ENCODE assay signal across 10 cellular contexts in genomic region chr3:42263354-42264346, GRCh38. TPM values are rescaled to one million over a fixed set of nuclear protein-coding genes. Genes with fewer than 3 reads are reported as not detected.
A peak's percentile ranks its signal among the peaks of the same experiment; 100 is the strongest.
DNase-seq lines count a peak whose midpoint lies in the region; ATAC-seq, FAIRE-seq and TF ChIP-seq lines count a peak whose summit lies in the region.
"Had no signal": no experiment of that assay in that cellular context is flagged by ENCODE, and none has a peak within 500 bp of the region (broad histone marks: within the 10 kb centered on the region; RNA-seq: fewer than 3 reads in every experiment).

No MANE protein-coding gene starts in this region.

- no peak for TF ChIP-seq POLR2A in H54 (IDR thresholded peaks at IDR 0.05; ENCODE audit: low read depth, low read length)

- H3K4me3 ChIP-seq in ACC112 (ENCODE audit: low read depth, low read length) (peak overlapping the region; percentile 38; the same call in 1 of the 2 replicates), ascending aorta (peak overlapping the region; percentile 21 to 38), mesenchymal stem cell (ENCODE audit: insufficient read depth in 1 of 2, low read depth in 1 of 2, low read length in 2 of 2) (peak overlapping the region in 1 of 2 experiments; percentile 69)

- H3K4ac ChIP-seq in H9 (ENCODE audit: low read depth, low read length) (no peak overlapping the region), mesenchymal stem cell (ENCODE audit: low read depth in 1 of 2, low read length in 2 of 2) (no peak overlapping the region)

- H3K27ac Mint-ChIP-seq in H9, result no peak overlapping the region

- no CpG with 5 or more reads among the region's 56 CpGs for WGBS in H9 (ENCODE audit: extremely low coverage, insufficient read length, low lambda C conversion rate)
- WGBS in mesenchymal stem cell, result 20% methylated on average over 50 of the region's 56 CpGs

- H3K9me3 Mint-ChIP-seq in H9, result peaks cover 4 to 5% of the 10 kb centered on the region in 2 experiments; a peak in 3 of 5 replicates
- H3K9me3 Mint-ChIP-seq: neural crest cell had no signal

- H3K79me2 ChIP-seq in ACC112 (ENCODE audit: control insufficient read depth, insufficient read depth, low read length, unreplicated experiment), result no peaks in the 10 kb centered on the region
- H3K79me2 ChIP-seq in H9 (ENCODE audit: insufficient read depth, low read length), result no peaks in the 10 kb centered on the region

- FAIRE-seq in H54 (lab: Jason Lieb, UNC), result no peak

- H2AK5ac ChIP-seq in H9 (ENCODE audit: insufficient read length, low read length) (no peak overlapping the region), mesenchymal stem cell (ENCODE audit: low read length, severe bottlenecking) (no peak overlapping the region)

- H4K91ac ChIP-seq in H9 (ENCODE audit: insufficient read length, low read depth, low read length), result no peak overlapping the region
- no peak overlapping the region for H4K91ac ChIP-seq in mesenchymal stem cell (ENCODE audit: low read length)

- H3K36me3 ChIP-seq in ACC112 (ENCODE audit: insufficient read depth, low read length), result no peaks in the 10 kb centered on the region
- H3K36me3 ChIP-seq in ascending aorta, result no peaks in the 10 kb centered on the region
- no peaks in the 10 kb centered on the region for H3K36me3 ChIP-seq in mesenchymal stem cell (ENCODE audit: control insufficient read depth in 1 of 2, insufficient read depth in 2 of 2, low read depth in 1 of 2, low read length in 2 of 2)

- H3K79me1 ChIP-seq in H9 (ENCODE audit: insufficient read depth, low read depth, low read length, poor library complexity, severe bottlenecking), result no peaks in the 10 kb centered on the region
- H3K79me1 ChIP-seq in mesenchymal stem cell (replicated peaks; ENCODE audit: low read length, poor library complexity, severe bottlenecking), result no peaks in the 10 kb centered on the region

- H4K8ac ChIP-seq in H9 (replicated peaks; ENCODE audit: insufficient read length, low read depth, low read length) (no peak overlapping the region), mesenchymal stem cell (ENCODE audit: low read length) (no peak overlapping the region)

- H4K5ac ChIP-seq in H9 (ENCODE audit: insufficient read length, low read depth, low read length), result no peak overlapping the region

- H3K4me1 ChIP-seq in ACC112 (ENCODE audit: control insufficient read depth, insufficient read depth, low read length, unreplicated experiment) (peaks cover 6% of the 10 kb centered on the region), H9 (ENCODE audit: insufficient read depth, low read length) (no peaks in the 10 kb centered on the region), ascending aorta (no peaks in the 10 kb centered on the region), mesenchymal stem cell (ENCODE audit: control insufficient read depth, insufficient read depth, low read depth, low read length) (peaks cover 6% of the 10 kb centered on the region)

- TF ChIP-seq CTCF in H9 (conservative IDR thresholded peaks at IDR 0.05) (peak; percentile 38; the same call in 1 of the 3 replicates), ascending aorta (IDR thresholded peaks at IDR 0.05) (no peak)

- H3K23me2 ChIP-seq in H9 (ENCODE audit: insufficient read length, low read depth, low read length, poor library complexity, severe bottlenecking), result peaks cover 6% of the 10 kb centered on the region

- H2BK20ac ChIP-seq in H9 (ENCODE audit: low read depth, low read length, poor library complexity, severe bottlenecking), result no peak overlapping the region

- no peak overlapping the region for H2BK5ac ChIP-seq in H9 (ENCODE audit: insufficient read length, low read length)
- no peak overlapping the region for H2BK5ac ChIP-seq in mesenchymal stem cell (ENCODE audit: low read depth, low read length, poor library complexity, severe bottlenecking)

- no peak overlapping the region for H3K56ac ChIP-seq in H9 (ENCODE audit: insufficient read length, low read depth, low read length)

- H2BK120ac ChIP-seq in H9 (ENCODE audit: low read depth, low read length, poor library complexity, severe bottlenecking), result no peak overlapping the region
- H2BK120ac ChIP-seq in mesenchymal stem cell (ENCODE audit: low read depth, low read length), result no peak overlapping the region

- H3K27ac ChIP-seq in ACC112 (ENCODE audit: low read depth, low read length) (no peak overlapping the region), H9 (ENCODE audit: insufficient read length, low read depth, low read length) (no peak overlapping the region), ascending aorta (no peak overlapping the region), mesenchymal stem cell (ENCODE audit: low read length, poor library complexity, severe bottlenecking) (no peak overlapping the region)

- no peaks in the 10 kb centered on the region for H4K20me1 ChIP-seq in H9 (ENCODE audit: control insufficient read depth, insufficient read depth, insufficient read length)

- H3K27me3 ChIP-seq in ACC112 (ENCODE audit: insufficient read depth, low read length) (peaks cover 76% of the 10 kb centered on the region), H9 (ENCODE audit: insufficient read depth, low read length) (peaks cover 14% of the 10 kb centered on the region; the same call in 1 of the 2 replicates), ascending aorta (peaks cover 13% of the 10 kb centered on the region), mesenchymal stem cell (ENCODE audit: control insufficient read depth in 1 of 2, insufficient read depth in 1 of 2, low read length in 2 of 2) (peaks cover 44 to 48% of the 10 kb centered on the region in 2 experiments)

- no peak overlapping the region for H2AFZ ChIP-seq in ACC112 (ENCODE audit: low read length, unreplicated experiment)
- H2AFZ ChIP-seq in H9 (ENCODE audit: low read length), result no peak overlapping the region
- no peak overlapping the region for H2AFZ ChIP-seq in mesenchymal stem cell (ENCODE audit: low read depth, low read length)

- H3K4me3 Mint-ChIP-seq in H9, result peak overlapping the region; percentile 52 to 72
- H3K4me3 Mint-ChIP-seq: neural crest cell had no signal

- no peak for ATAC-seq in GM21423 (IDR thresholded peaks at IDR 0.05; ENCODE audit: unreplicated experiment)
- ATAC-seq in HG03457 (IDR thresholded peaks at IDR 0.05; ENCODE audit: unreplicated experiment), result no peak

- no peak overlapping the region for H3T11ph ChIP-seq in H9 (ENCODE audit: low read length)

- H2BK12ac ChIP-seq in H9 (ENCODE audit: insufficient read length, low read depth, low read length) (no peak overlapping the region), mesenchymal stem cell (ENCODE audit: low read length in 2 of 2) (no peak overlapping the region)

- H3K18ac ChIP-seq in H9 (ENCODE audit: insufficient read length, low read depth, low read length) (peak overlapping the region; percentile 72), mesenchymal stem cell (ENCODE audit: low read depth in 1 of 2, low read length in 2 of 2) (no peak overlapping the region)

- H3K4me1 Mint-ChIP-seq in H9, result peaks cover 12 to 17% of the 10 kb centered on the region in 2 experiments

- peak overlapping the region; percentile 49 for H3K4me2 ChIP-seq in H9 (ENCODE audit: insufficient read depth, insufficient read length, low read length)
- peak overlapping the region; percentile 2 for H3K4me2 ChIP-seq in mesenchymal stem cell (ENCODE audit: low read length, poor library complexity, severe bottlenecking)

- H3K14ac ChIP-seq in H9 (ENCODE audit: insufficient read depth, low read length) (peak overlapping the region; percentile 87), mesenchymal stem cell (ENCODE audit: low read length in 2 of 2) (peak overlapping the region in 1 of 2 experiments; percentile 3)

- DNase-seq in H9, result peak; percentile 79
- DNase-seq in ascending aorta (ENCODE audit: low spot score in 2 of 2), result no peak
- no peak for DNase-seq in mesenchymal stem cell
- DNase-seq in H54 (ENCODE audit: insufficient read length, low spot score), result no peak
- DNase-seq in NOMO-1 treated with dmso at 0.1 percent for 144 hours (lab: John Stamatoyannopoulos, UW; ENCODE audit: unreplicated experiment), result no peak

- H3K36me3 Mint-ChIP-seq in H9 (ENCODE audit: insufficient read depth in 1 of 3, low read depth in 3 of 3), result peaks cover 0 to 5% (median 0%) of the 10 kb centered on the region in 3 experiments; a peak in 1 of 7 replicates

- H3K27me3 Mint-ChIP-seq in H9 (ENCODE audit: low read depth), result peaks cover 79% of the 10 kb centered on the region

- H3K9ac ChIP-seq in H9 (ENCODE audit: extremely low read depth, insufficient read length, low read length) (no peak overlapping the region), mesenchymal stem cell (ENCODE audit: low read length) (peak overlapping the region; percentile 18)

- intact Hi-C loops in ascending aorta (cut with DNase I), result no loop called here

- H3K9me3 ChIP-seq in H9 (ENCODE audit: control insufficient read depth, low read depth, low read length), result no peaks in the 10 kb centered on the region
- H3K9me3 ChIP-seq in ascending aorta, result no peaks in the 10 kb centered on the region
- no peaks in the 10 kb centered on the region for H3K9me3 ChIP-seq in mesenchymal stem cell (ENCODE audit: control insufficient read depth, low read length)

- no peak overlapping the region for H2BK15ac ChIP-seq in H9 (ENCODE audit: low read depth, low read length)
- H2BK15ac ChIP-seq in mesenchymal stem cell (ENCODE audit: low read depth, poor library complexity, severe bottlenecking), result no peak overlapping the region

- no peak overlapping the region for H3K23ac ChIP-seq in H9 (ENCODE audit: insufficient read length, low read depth, low read length)
- H3K23ac ChIP-seq in mesenchymal stem cell (ENCODE audit: low read length in 2 of 2), result no peak overlapping the region

RNA-seq across cellular contexts. Expression of gene CCK, which starts 2.3 kb away (rescaled TPM):
- 0.37 and 0.42 TPM in 2 replicates for total RNA-seq in H9 (2021)
- not detected for total RNA-seq in ascending aorta
- polyA plus RNA-seq in mesenchymal stem cell (2013, experiment 1 of 2), result not detected
- not detected for polyA plus RNA-seq in mesenchymal stem cell (2013, experiment 2 of 2)
- total RNA-seq: G401, neural crest cell had no signal
